ENCODE assay signal across 10 cellular contexts in the genomic region with DNA sequence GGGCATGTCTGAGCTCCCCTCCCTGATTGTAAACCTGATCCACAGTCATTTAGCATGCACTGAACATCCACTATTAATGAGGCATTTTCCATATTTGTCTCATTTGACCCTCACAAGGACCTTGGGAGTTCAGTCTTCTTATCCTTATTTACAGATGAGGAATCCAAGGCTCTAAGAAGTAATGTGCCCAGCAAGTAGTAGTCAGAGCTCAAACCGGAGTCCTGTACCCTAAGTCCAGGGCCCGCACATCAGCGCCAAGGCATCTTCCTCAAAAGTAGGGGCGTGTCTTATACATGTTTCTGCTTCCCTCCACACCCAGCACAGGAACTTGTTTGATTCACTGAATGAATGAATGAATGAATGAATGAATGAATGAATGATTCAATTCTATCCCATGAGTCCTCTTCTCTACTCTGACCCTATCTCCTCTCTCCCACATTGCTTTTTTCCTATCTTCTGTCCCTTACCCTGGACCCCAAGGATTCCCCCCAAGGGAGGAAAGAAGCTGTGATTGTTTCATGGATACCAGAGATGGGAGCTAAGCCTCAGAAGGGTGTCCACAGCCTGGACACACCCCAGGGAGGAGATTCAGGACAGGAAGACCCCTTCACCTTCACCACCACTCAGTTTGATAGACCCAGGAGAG. TPM values are rescaled to one million over a fixed set of nuclear protein-coding genes. Genes with fewer than 3 reads are reported as not detected.
DNase-seq lines count a peak whose midpoint lies in the region; ATAC-seq, FAIRE-seq and TF ChIP-seq lines count a peak whose summit lies in the region.
"Had no signal": no experiment of that assay in that cellular context is flagged by ENCODE, and none has a peak within 500 bp of the region (broad histone marks: within the 10 kb centered on the region; RNA-seq: fewer than 3 reads in every experiment).

No MANE protein-coding gene starts in this region.

- TF ChIP-seq CTCF in pancreas (IDR thresholded peaks at IDR 0.05) = no peak

- H3K9ac ChIP-seq in BLaER1 treated with 17β-estradiol and CSF1 and Interleukin-3, amounts not matched to agents 10 nM and 100 nM = no peak overlapping the region

- 57 to 67% methylated on average over 4 of the region's 4 CpGs for WGBS in pancreas, 2 donors

- peak; percentile 2 to 11 (median 5) for ATAC-seq in pancreas
- ATAC-seq in GM21367 (IDR thresholded peaks at IDR 0.05; ENCODE audit: unreplicated experiment) = no peak

- peaks cover 0 to 8% (median 7%) of the 10 kb centered on the region in 10 experiments; a peak in 13 of 20 replicates for H3K4me1 ChIP-seq in BLaER1 treated with 17β-estradiol and CSF1 and Interleukin-3, amounts not matched to agents 10 nM and 100 nM
- H3K4me1 ChIP-seq in pancreas = peaks cover 14 to 33% (median 31%) of the 10 kb centered on the region in 3 donors

- no peaks in the 10 kb centered on the region for H3K27me3 ChIP-seq in BLaER1 treated with 17β-estradiol and CSF1 and Interleukin-3, amounts not matched to agents 10 nM and 100 nM
- H3K27me3 ChIP-seq in pancreas = no peaks in the 10 kb centered on the region

- no peak overlapping the region for H3K27ac ChIP-seq in BLaER1 treated with 17β-estradiol and CSF1 and Interleukin-3, amounts not matched to agents 10 nM and 100 nM
- H3K27ac ChIP-seq in epithelial cell of prostate (peak overlapping the region; percentile 57), pancreas (peak overlapping the region; percentile 88 to 91 (median 90))

- peak overlapping the region in 6 of 11 experiments; percentile 12 to 41 (median 22); a peak in 6 of 22 replicates for H3K4me2 ChIP-seq in BLaER1 treated with 17β-estradiol and CSF1 and Interleukin-3, amounts not matched to agents 10 nM and 100 nM

- H4K20me1 ChIP-seq in BLaER1 treated with 17β-estradiol and CSF1 and Interleukin-3, amounts not matched to agents 10 nM and 100 nM = no peaks in the 10 kb centered on the region

- H3K36me3 ChIP-seq in BLaER1 treated with 17β-estradiol and CSF1 and Interleukin-3, amounts not matched to agents 10 nM and 100 nM = no peaks in the 10 kb centered on the region
- H3K36me3 ChIP-seq in pancreas = no peaks in the 10 kb centered on the region

- intact Hi-C loops in pancreas (cut with DNase I) = no loop called here

- no peak for FAIRE-seq in pancreas (lab: Jason Lieb, UNC)

- no peak overlapping the region for H3K4me3 ChIP-seq in BLaER1 treated with 17β-estradiol and CSF1 and Interleukin-3, amounts not matched to agents 10 nM and 100 nM
- H3K4me3 ChIP-seq in pancreas = no peak overlapping the region

- no peaks in the 10 kb centered on the region for H3K9me3 ChIP-seq in BLaER1 treated with 17β-estradiol and CSF1 and Interleukin-3, amounts not matched to agents 10 nM and 100 nM (replicated peaks in 1 of 11)
- no peaks in the 10 kb centered on the region for H3K9me3 ChIP-seq in pancreas

- DNase-seq in NCI-H226 (peak; percentile 89), epithelial cell of prostate (ENCODE audit: low read depth, low spot score) (no peak), pancreas (no peak), SKM-1 treated with dmso at 0.1 percent for 144 hours (lab: John Stamatoyannopoulos, UW; ENCODE audit: unreplicated experiment) (no peak), activated gamma-delta T cell treated with Interleukin-2 at 50 U/mL for 16 hours (no peak), NCI-H524 (lab: John Stamatoyannopoulos, UW) (no peak)
- DNase-seq: activated T-cell treated with anti-CD3 and anti-CD28 coated beads, Interleukin-2, amount 50 U/mL, for 24 hours; CD8-positive, alpha-beta memory T cell had no signal

RNA-seq across cellular contexts. Expression of a gene that starts 21.8 kb away (rescaled TPM):
- total RNA-seq in pancreas = 100 to 1,000 TPM; 317 to 789 (median 496) TPM
- polyA plus RNA-seq in pancreas = 100 to 1,000 TPM; 698 to 759 TPM

RNA-seq across cellular contexts. Expression of a gene that starts 22.2 kb away (rescaled TPM):
- total RNA-seq in pancreas = 100 to 1,000 TPM; 309 to 595 (median 384) TPM
- 100 to 1,000 TPM; 526 to 610 TPM for polyA plus RNA-seq in pancreas

Comparison
In these comparisons a context has a peak if more than half of its experiments do, and no peak if none do; other contexts are left out.
1. H3K27ac ChIP-seq: peak in epithelial cell of prostate (single experiment) and pancreas (4 of 4); none in BLaER1 treated with 17β-estradiol and CSF1 and Interleukin-3, amounts not matched to agents 10 nM and 100 nM (0 of 11).